9 cellular contexts compared by ENCODE assay signal in the genomic region with DNA sequence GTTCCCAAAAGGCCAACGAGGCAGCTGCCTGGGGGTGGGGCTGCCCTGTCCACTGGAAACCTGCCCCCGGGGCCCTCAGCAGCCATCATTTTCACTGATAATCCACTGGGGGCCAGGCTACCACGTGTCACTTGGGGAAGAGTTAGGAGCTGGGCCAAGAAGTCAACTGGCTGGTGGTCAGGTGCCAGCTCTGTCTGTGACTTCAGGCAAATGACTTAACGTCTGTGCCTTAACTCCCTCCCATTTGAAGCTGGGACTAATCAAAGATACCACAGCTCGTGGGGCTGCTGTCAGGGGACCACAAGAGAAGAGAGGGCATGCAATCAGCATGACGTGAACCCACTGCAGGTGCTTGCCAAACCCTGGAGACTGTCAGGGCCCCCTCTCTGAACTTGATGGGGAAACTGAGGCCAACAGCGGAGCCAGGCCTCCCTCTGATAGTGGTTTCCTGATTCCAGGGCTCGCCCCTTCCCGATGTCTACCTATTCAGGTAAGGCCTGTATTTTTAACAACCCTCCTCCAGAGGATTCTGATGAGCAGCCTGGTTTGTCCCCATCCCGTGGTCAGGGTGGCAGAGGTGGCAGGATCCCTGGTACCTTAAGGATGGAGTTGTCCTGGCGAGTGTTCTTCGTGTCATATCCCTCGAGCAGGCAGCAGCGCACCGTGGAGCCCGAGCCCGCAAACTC. TPM values are rescaled to one million over a fixed set of nuclear protein-coding genes. Genes with fewer than 3 reads are reported as not detected.
A peak's percentile ranks its signal among the peaks of the same experiment; 100 is the strongest.
DNase-seq lines count a peak whose midpoint lies in the region; ATAC-seq, FAIRE-seq and TF ChIP-seq lines count a peak whose summit lies in the region.
"Had no signal": no experiment of that assay in that cellular context is flagged by ENCODE, and none has a peak within 500 bp of the region (broad histone marks: within the 10 kb centered on the region; RNA-seq: fewer than 3 reads in every experiment).

No MANE protein-coding gene starts in this region.

- no peaks in the 10 kb centered on the region for H3K9me3 Mint-ChIP-seq in type B pancreatic cell

- DNase-seq in Right ventricle myocardium inferior (ENCODE audit: missing footprints) (peak; percentile 52), cardiac septum (ENCODE audit: low spot score) (no peak), inferior parietal cortex (ENCODE audit: extremely low spot score) (peak; percentile 71), type B pancreatic cell (ENCODE audit: extremely low spot score, unreplicated experiment) (no peak), small intestine (no peak), aorta (no peak)
- DNase-seq: NCI-H1436 had no signal

- peaks cover 3% of the 10 kb centered on the region for H3K36me3 Mint-ChIP-seq in type B pancreatic cell

- H3K27me3 Mint-ChIP-seq in type B pancreatic cell = no peaks in the 10 kb centered on the region

- H3K27ac Mint-ChIP-seq in type B pancreatic cell = peak overlapping the region; percentile 48

- FAIRE-seq in small intestine (lab: Jason Lieb, UNC) = no peak

- H3K4me1 ChIP-seq in small intestine (ENCODE audit: control insufficient read depth in 2 of 2, insufficient read depth in 1 of 2, low read depth in 1 of 2, low read length in 1 of 2) (peaks cover 17 to 20% of the 10 kb centered on the region in 2 donors), aorta (ENCODE audit: control insufficient read depth in 1 of 2, insufficient read depth in 2 of 2, low read length in 2 of 2) (no peaks in the 10 kb centered on the region)

- H3K4me3 Mint-ChIP-seq in type B pancreatic cell = no peak overlapping the region

- ATAC-seq in Right ventricle myocardium inferior = peak; percentile 45
- no peak for ATAC-seq in aorta (ENCODE audit: low FRiP score)

- H3K27ac ChIP-seq in small intestine (ENCODE audit: low read depth in 1 of 2, low read length in 1 of 2) (peak overlapping the region in 1 of 2 donors; percentile 52), aorta (ENCODE audit: low read depth in 1 of 2, low read length in 2 of 2) (no peak overlapping the region)
- H3K27ac ChIP-seq: thoracic aorta had no signal

- no peaks in the 10 kb centered on the region for H3K9me3 ChIP-seq in small intestine (ENCODE audit: control insufficient read depth, low read depth)
- no peaks in the 10 kb centered on the region for H3K9me3 ChIP-seq in aorta (ENCODE audit: control insufficient read depth, low read length)
- H3K9me3 ChIP-seq: thoracic aorta had no signal

- intact Hi-C loops in Right ventricle myocardium inferior (cut with DNase I) (no loop called here), cardiac septum (cut with DNase I) (loop anchor here (2.0 kb wide), 2 partner anchors 23 to 31 kb away; a partner anchor contains a TSS), aorta (cut with DNase I) (no loop called here)

- H3K27me3 ChIP-seq in small intestine (ENCODE audit: control insufficient read depth in 2 of 2, insufficient read depth in 2 of 2, low read length in 2 of 2) = no peaks in the 10 kb centered on the region
- H3K27me3 ChIP-seq in aorta (ENCODE audit: control insufficient read depth in 1 of 2, insufficient read depth in 2 of 2, low read length in 1 of 2) = no peaks in the 10 kb centered on the region

- TF ChIP-seq CTCF in type B pancreatic cell (conservative IDR thresholded peaks at IDR 0.05) = no peak

- H3K36me3 ChIP-seq in small intestine (ENCODE audit: control insufficient read depth in 2 of 2, insufficient read depth in 2 of 2, low read length in 2 of 2) = peaks cover 0 to 17% of the 10 kb centered on the region in 2 donors
- H3K36me3 ChIP-seq in aorta (ENCODE audit: control insufficient read depth in 1 of 2, insufficient read depth in 2 of 2, low read length in 1 of 2) = no peaks in the 10 kb centered on the region

- peaks cover 23% of the 10 kb centered on the region for H3K4me1 Mint-ChIP-seq in type B pancreatic cell (ENCODE audit: unreplicated experiment)

- WGBS in small intestine, 3 donors = 62 to 72% (median 64%) methylated on average over 17 of the region's 17 CpGs
- WGBS in aorta, 2 donors = 64 to 70% methylated on average over 17 of the region's 17 CpGs

- H3K4me3 ChIP-seq in small intestine (ENCODE audit: low read depth in 1 of 2, low read length in 2 of 2) = no peak overlapping the region
- no peak overlapping the region for H3K4me3 ChIP-seq in aorta (ENCODE audit: low read length in 2 of 2)
- H3K4me3 ChIP-seq: coronary artery, thoracic aorta had no signal

RNA-seq across cellular contexts. Expression of a gene that starts 12.3 kb away (rescaled TPM):
- 11.9 TPM for total RNA-seq in Right ventricle myocardium inferior
- total RNA-seq in cardiac septum = 14.9 TPM
- total RNA-seq in type B pancreatic cell (ENCODE audit: low replicate concordance) = 41.6 and 56.3 TPM in 2 replicates
- polyA plus RNA-seq in small intestine = 10 to 100 TPM; 23.2 to 46.0 (median 37.8) TPM
- total RNA-seq in aorta = 10 to 100 TPM; 20.0 to 26.3 TPM
- polyA plus RNA-seq in aorta = 10 to 100 TPM; 18.2 to 22.7 TPM

RNA-seq across cellular contexts. Expression of a gene that starts 19.4 kb away (rescaled TPM):
- total RNA-seq in Right ventricle myocardium inferior (not detected), cardiac septum (0.57 TPM), type B pancreatic cell (ENCODE audit: low replicate concordance) (5.8 and 9.4 TPM in 2 replicates), aorta (1 to 10 TPM; 3.0 TPM)
- polyA plus RNA-seq in small intestine (under 1 TPM in 2 of 3 donors, not detected in 1; 0.60 to 0.81 TPM), aorta (1 to 10 TPM; 1.4 to 4.5 TPM)

RNA-seq across cellular contexts. Expression of a gene that starts 30.8 kb away (rescaled TPM):
- total RNA-seq in Right ventricle myocardium inferior (25.3 TPM), cardiac septum (24.1 TPM), type B pancreatic cell (ENCODE audit: low replicate concordance) (61.1 and 74.8 TPM in 2 replicates), aorta (10 to 100 TPM; 41.4 to 63.1 TPM)
- polyA plus RNA-seq in small intestine (100 to 1,000 TPM in 1 of 3 donors, 10 to 100 TPM in 2; 43.9 to 123 (median 69.4) TPM), aorta (10 to 100 TPM in 1 of 2 donors, 1 to 10 TPM in 1; 7.9 to 22.0 TPM)

RNA-seq across cellular contexts. Expression of a gene that starts 33.1 kb away (rescaled TPM):
- total RNA-seq in Right ventricle myocardium inferior (21.9 TPM), cardiac septum (48.1 TPM), type B pancreatic cell (ENCODE audit: low replicate concordance) (11.9 and 17.5 TPM in 2 replicates), aorta (10 to 100 TPM; 34.9 to 46.5 TPM)
- polyA plus RNA-seq in small intestine (10 to 100 TPM; 20.4 to 34.7 (median 24.6) TPM), aorta (10 to 100 TPM; 17.7 to 25.5 TPM)

RNA-seq across cellular contexts. Expression of a gene that starts 50.6 kb away (rescaled TPM):
- total RNA-seq in Right ventricle myocardium inferior (43.3 TPM), cardiac septum (49.4 TPM), type B pancreatic cell (ENCODE audit: low replicate concordance) (19.8 and 32.6 TPM in 2 replicates), aorta (100 to 1,000 TPM; 103 to 125 TPM)
- polyA plus RNA-seq in small intestine (10 to 100 TPM in 2 of 3 donors, 1 to 10 TPM in 1; 2.2 to 31.8 (median 15.4) TPM), aorta (100 to 1,000 TPM; 125 to 176 TPM)

Comparison
In these comparisons a context has a peak if more than half of its experiments do, and no peak if none do; other contexts are left out.
1. DNase-seq: peak in Right ventricle myocardium inferior (single experiment) and inferior parietal cortex (single experiment); none in cardiac septum (single experiment), type B pancreatic cell (single experiment), small intestine (single experiment) and aorta (0 of 2).